In genomic region chr11:31369348-31370329, GRCh38 we compare ENCODE assay signal across 8 cellular contexts. TPM values are rescaled to one million over a fixed set of nuclear protein-coding genes. Genes with fewer than 3 reads are reported as not detected.
DNase-seq lines count a peak whose midpoint lies in the region; ATAC-seq and TF ChIP-seq lines count a peak whose summit lies in the region.

Gene DCDC1, minus strand, starts transcription at chr11:31369739. Its CDS starts 41,459 bp downstream, at chr11:31328280.
A gene with protein sequence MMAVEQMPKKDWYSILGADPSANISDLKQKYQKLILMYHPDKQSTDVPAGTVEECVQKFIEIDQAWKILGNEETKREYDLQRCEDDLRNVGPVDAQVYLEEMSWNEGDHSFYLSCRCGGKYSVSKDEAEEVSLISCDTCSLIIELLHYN (plus strand): TSS chr11:31369860. CDS start chr11:31370749, 889 bp downstream.

- in situ Hi-C loops in GM13977 (cut with MboI; ENCODE audit: low pct_unique_long_range_greater_than_20kb, low sequenced_read_pairs, unreplicated experiment): no loop called here

- ATAC-seq in HG02870 (IDR thresholded peaks at IDR 0.05; ENCODE audit: unreplicated experiment): peak; percentile 99
- ATAC-seq in T-cell (replicated peaks in 1 of 4): peak; percentile 96 to 98 (median 96)

- no peaks in the 10 kb centered on the region for H3K9me3 ChIP-seq in left ventricle myocardium inferior (replicated peaks)

- intact Hi-C loops in left ventricle myocardium inferior (cut with micrococcal nuclease) (no loop called here), posterior vena cava (cut with DNase I) (no loop called here)

- H3K9me3 Mint-ChIP-seq in T-cell: no peaks in the 10 kb centered on the region

- H3K36me3 Mint-ChIP-seq in T-cell: peaks cover 7% of the 10 kb centered on the region

- TF ChIP-seq CTCF in GM13977 (IDR thresholded peaks at IDR 0.05; ENCODE audit: extremely low read depth, insufficient read depth, missing control alignments): no peak
- TF ChIP-seq CTCF in left ventricle myocardium inferior (IDR thresholded peaks at IDR 0.05; ENCODE audit: borderline replicate concordance): no peak

- DNase-seq in GM13977 (ENCODE audit: low spot score) (peak; percentile 76), NCI-H146 (lab: John Stamatoyannopoulos, UW) (peak; percentile 96), T-cell (peak; percentile 80 to 93 (median 89)), amniotic stem cell (lab: John Stamatoyannopoulos, UW) (peak; percentile 84), left ventricle myocardium inferior (peak; percentile 91), posterior vena cava (ENCODE audit: low spot score) (peak; percentile 98), ureter (ENCODE audit: low spot score) (peak; percentile 93)

- no peaks in the 10 kb centered on the region for H3K36me3 ChIP-seq in left ventricle myocardium inferior

- H3K4me3 Mint-ChIP-seq in T-cell: peak within 1 kb of the TSS; percentile 88 to 99 (median 95)

- peak within 1 kb of the TSS; percentile 90 to 95 for H3K27ac Mint-ChIP-seq in T-cell

- no peaks in the 10 kb centered on the region for H3K27me3 ChIP-seq in left ventricle myocardium inferior (ENCODE audit: low read depth)

- peaks cover 33% of the 10 kb centered on the region for H3K4me1 ChIP-seq in left ventricle myocardium inferior

- CTCF ChIA-PET in T-cell (lab: Charles Lee): interaction anchor here (0.7 to 2.1 kb wide), 8 partner anchors 8 to 1041 kb away, joined by 3 to 8 read pairs (median 4); no protein-coding TSS in a partner anchor

- POLR2A ChIA-PET in T-cell (lab: Charles Lee): interaction anchor here (0.5 to 1.2 kb wide), 2 partner anchors 9 to 222 kb away, joined by 3 to 6 read pairs; no protein-coding TSS in a partner anchor

- peaks cover 0 to under 1% of the 10 kb centered on the region in 2 donors for H3K27me3 Mint-ChIP-seq in T-cell

- peaks cover 50 to 69% (median 61%) of the 10 kb centered on the region in 3 donors for H3K4me1 Mint-ChIP-seq in T-cell

- H3K27ac ChIP-seq in left ventricle myocardium inferior (replicated peaks): peak within 1 kb of the TSS; percentile 72

- peak within 1 kb of the TSS; percentile 78 for H3K4me3 ChIP-seq in left ventricle myocardium inferior

RNA-seq across cellular contexts. Expression of gene DCDC1, which starts in this region (rescaled TPM):
- 1 to 10 TPM in 1 of 5 donors, under 1 TPM in 3, not detected in 1; 0.09 to 1.0 (median 0.22) TPM for total RNA-seq in T-cell
- total RNA-seq in left ventricle myocardium inferior: not detected
- under 1 TPM; 0.09 to 0.14 TPM for total RNA-seq in posterior vena cava
- 1.6 TPM for total RNA-seq in ureter

RNA-seq across cellular contexts. Expression of the second gene that starts in this region (rescaled TPM):
- total RNA-seq in T-cell (10 to 100 TPM; 15.0 to 23.4 (median 18.4) TPM), left ventricle myocardium inferior (22.9 TPM), posterior vena cava (10 to 100 TPM; 17.6 to 18.1 TPM), ureter (16.1 TPM)

Comparison
In these comparisons a context has a peak if more than half of its experiments do, and no peak if none do; other contexts are left out.
1. Peak in every context shown above with its lines: DNase-seq, ATAC-seq, H3K4me3 ChIP-seq and H3K27ac ChIP-seq.